In the genomic region with DNA sequence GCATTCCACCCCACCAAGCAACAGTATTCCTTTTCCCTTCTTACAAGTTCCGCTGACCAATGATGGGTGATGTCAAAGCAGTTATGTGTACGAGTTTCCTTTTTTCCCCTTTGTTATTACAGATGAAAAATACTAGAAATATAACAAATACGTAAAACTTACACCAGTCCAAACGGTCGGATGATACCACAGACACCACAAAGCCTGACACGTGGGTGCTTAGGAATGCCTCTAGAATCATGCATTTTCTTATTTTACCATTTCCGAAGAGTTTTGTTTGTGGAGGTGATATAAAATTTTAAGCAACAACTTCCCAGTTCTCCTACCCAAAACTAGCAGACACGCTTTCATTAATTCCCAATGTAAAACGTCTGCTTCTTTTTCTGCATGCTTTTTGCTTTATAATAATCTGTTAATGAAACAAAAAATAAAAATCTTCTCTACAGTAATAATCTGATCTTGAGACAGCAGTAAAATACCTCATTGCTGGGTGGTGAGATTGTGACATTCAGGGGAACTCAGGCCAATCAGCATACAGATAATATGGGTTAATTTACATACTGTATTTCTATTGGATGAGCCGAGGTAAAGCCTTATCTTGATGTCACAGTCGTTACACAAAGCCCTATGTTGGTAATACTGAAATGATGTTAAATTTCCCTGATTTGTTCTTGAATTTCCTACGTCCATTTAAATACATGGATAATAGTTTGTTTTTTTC, we compare ENCODE assay signal across 1 cellular context.
TF ChIP-seq lines count a peak whose summit lies in the region.

No MANE protein-coding gene starts in this region.

TF ChIP-seq in K562, 482 proteins besides CTCF, POLR2A, EP300 and RAD21 (continued from another document and continues in another):
- TF ChIP-seq, protein P1, sequence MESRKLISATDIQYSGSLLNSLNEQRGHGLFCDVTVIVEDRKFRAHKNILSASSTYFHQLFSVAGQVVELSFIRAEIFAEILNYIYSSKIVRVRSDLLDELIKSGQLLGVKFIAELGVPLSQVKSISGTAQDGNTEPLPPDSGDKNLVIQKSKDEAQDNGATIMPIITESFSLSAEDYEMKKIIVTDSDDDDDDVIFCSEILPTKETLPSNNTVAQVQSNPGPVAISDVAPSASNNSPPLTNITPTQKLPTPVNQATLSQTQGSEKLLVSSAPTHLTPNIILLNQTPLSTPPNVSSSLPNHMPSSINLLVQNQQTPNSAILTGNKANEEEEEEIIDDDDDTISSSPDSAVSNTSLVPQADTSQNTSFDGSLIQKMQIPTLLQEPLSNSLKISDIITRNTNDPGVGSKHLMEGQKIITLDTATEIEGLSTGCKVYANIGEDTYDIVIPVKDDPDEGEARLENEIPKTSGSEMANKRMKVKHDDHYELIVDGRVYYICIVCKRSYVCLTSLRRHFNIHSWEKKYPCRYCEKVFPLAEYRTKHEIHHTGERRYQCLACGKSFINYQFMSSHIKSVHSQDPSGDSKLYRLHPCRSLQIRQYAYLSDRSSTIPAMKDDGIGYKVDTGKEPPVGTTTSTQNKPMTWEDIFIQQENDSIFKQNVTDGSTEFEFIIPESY (CRISPR knock-in tag; IDR thresholded peaks at IDR 0.05), result no peak
- TF ChIP-seq SLC30A9 (CRISPR knock-in tag; IDR thresholded peaks at IDR 0.05) (no peak), TBP (optimal IDR thresholded peaks at IDR 0.05; ENCODE audit: low read depth, low read length) (peak; percentile 55), CBX3 (IDR thresholded peaks at IDR 0.05; ENCODE audit: borderline replicate concordance in 1 of 2, low read length in 2 of 2) (no peak), FOXM1 (IDR thresholded peaks at IDR 0.05; ENCODE audit: low read depth) (peak; percentile 78; the same call in 1 of the 2 replicates), FOXM1 (CRISPR knock-in tag; IDR thresholded peaks at IDR 0.05; ENCODE audit: low read depth) (no peak), ZNF444 (CRISPR knock-in tag; IDR thresholded peaks at IDR 0.05) (0 out of 2 replicates have a peak, but pooled peaks have one; percentile 44), NFATC3 (IDR thresholded peaks at IDR 0.05) (no peak), SRSF1 (IDR thresholded peaks at IDR 0.05; ENCODE audit: low read depth, low read length) (no peak), RFX5 (IDR thresholded peaks at IDR 0.05; ENCODE audit: low read depth, low read length) (0 out of 2 replicates have a peak, but pooled peaks have one; percentile 44), NFRKB (IDR thresholded peaks at IDR 0.05; ENCODE audit: low read depth) (0 out of 2 replicates have a peak, but pooled peaks have one; percentile 52), TEAD4 (IDR thresholded peaks at IDR 0.05; ENCODE audit: low read length) (peak; percentile 39; the same call in 1 of the 2 replicates), TEAD4 (CRISPR knock-in tag; IDR thresholded peaks at IDR 0.05; ENCODE audit: borderline replicate concordance) (no peak), MECOM (CRISPR knock-in tag; IDR thresholded peaks at IDR 0.05) (no peak), SMARCB1 (IDR thresholded peaks at IDR 0.05; ENCODE audit: insufficient read length, low read depth) (peak; percentile 84), TFAP4 (CRISPR knock-in tag; IDR thresholded peaks at IDR 0.05; ENCODE audit: borderline replicate concordance) (no peak), CHD4 (IDR thresholded peaks at IDR 0.05; ENCODE audit: insufficient read depth, insufficient replicate concordance, low read depth, low read length, poor library complexity, severe bottlenecking) (peak; percentile 35), POU5F1 (IDR thresholded peaks at IDR 0.05; ENCODE audit: borderline replicate concordance, low read depth, low read length, partially characterized antibody) (no peak), CTCFL (IDR thresholded peaks at IDR 0.05; ENCODE audit: borderline replicate concordance, insufficient read depth, low read depth, low read length, poor library complexity, severe bottlenecking) (no peak), PHF21A (IDR thresholded peaks at IDR 0.05; ENCODE audit: borderline replicate concordance, low read depth) (no peak), KAT7 (CRISPR knock-in tag; IDR thresholded peaks at IDR 0.05; ENCODE audit: borderline replicate concordance) (no peak), BRD4 (IDR thresholded peaks at IDR 0.05) (no peak), SMARCE1 (IDR thresholded peaks at IDR 0.05) (peak; percentile 58; the same call in 1 of the 2 replicates), TBL1XR1 (IDR thresholded peaks at IDR 0.05; ENCODE audit: low read length in 2 of 2) (no peak), ZNF239 (CRISPR knock-in tag; IDR thresholded peaks at IDR 0.05) (peak; percentile 41; the same call in 1 of the 2 replicates), ZFX (CRISPR knock-in tag; IDR thresholded peaks at IDR 0.05) (no peak), E2F8 (IDR thresholded peaks at IDR 0.05; ENCODE audit: low read depth, partially characterized antibody) (no peak), GABPA (tag; conservative IDR thresholded peaks at IDR 0.05; ENCODE audit: low read depth) (no peak), ZNF121 (CRISPR knock-in tag; conservative IDR thresholded peaks at IDR 0.05) (no peak), ZNF324 (CRISPR knock-in tag; IDR thresholded peaks at IDR 0.05) (no peak), SMAD4 (CRISPR knock-in tag; conservative IDR thresholded peaks at IDR 0.05) (0 out of 2 replicates have a peak, but pooled peaks have one; percentile 43), ZNF75A (CRISPR knock-in tag; IDR thresholded peaks at IDR 0.05) (peak; percentile 42; the same call in 1 of the 2 replicates), KLF1 (tag; IDR thresholded peaks at IDR 0.05) (no peak), ZSCAN32 (CRISPR knock-in tag; IDR thresholded peaks at IDR 0.05) (no peak), ZNF512 (tag; IDR thresholded peaks at IDR 0.05) (0 out of 2 replicates have a peak, but pooled peaks have one; percentile 35), STAT5A (IDR thresholded peaks at IDR 0.05; ENCODE audit: borderline replicate concordance, low read length) (0 out of 2 replicates have a peak, but pooled peaks have one; percentile 38), SMARCA4 (IDR thresholded peaks at IDR 0.05) (peak; percentile 76), ZNF316 (IDR thresholded peaks at IDR 0.05) (no peak)
- TF ChIP-seq, protein P2, sequence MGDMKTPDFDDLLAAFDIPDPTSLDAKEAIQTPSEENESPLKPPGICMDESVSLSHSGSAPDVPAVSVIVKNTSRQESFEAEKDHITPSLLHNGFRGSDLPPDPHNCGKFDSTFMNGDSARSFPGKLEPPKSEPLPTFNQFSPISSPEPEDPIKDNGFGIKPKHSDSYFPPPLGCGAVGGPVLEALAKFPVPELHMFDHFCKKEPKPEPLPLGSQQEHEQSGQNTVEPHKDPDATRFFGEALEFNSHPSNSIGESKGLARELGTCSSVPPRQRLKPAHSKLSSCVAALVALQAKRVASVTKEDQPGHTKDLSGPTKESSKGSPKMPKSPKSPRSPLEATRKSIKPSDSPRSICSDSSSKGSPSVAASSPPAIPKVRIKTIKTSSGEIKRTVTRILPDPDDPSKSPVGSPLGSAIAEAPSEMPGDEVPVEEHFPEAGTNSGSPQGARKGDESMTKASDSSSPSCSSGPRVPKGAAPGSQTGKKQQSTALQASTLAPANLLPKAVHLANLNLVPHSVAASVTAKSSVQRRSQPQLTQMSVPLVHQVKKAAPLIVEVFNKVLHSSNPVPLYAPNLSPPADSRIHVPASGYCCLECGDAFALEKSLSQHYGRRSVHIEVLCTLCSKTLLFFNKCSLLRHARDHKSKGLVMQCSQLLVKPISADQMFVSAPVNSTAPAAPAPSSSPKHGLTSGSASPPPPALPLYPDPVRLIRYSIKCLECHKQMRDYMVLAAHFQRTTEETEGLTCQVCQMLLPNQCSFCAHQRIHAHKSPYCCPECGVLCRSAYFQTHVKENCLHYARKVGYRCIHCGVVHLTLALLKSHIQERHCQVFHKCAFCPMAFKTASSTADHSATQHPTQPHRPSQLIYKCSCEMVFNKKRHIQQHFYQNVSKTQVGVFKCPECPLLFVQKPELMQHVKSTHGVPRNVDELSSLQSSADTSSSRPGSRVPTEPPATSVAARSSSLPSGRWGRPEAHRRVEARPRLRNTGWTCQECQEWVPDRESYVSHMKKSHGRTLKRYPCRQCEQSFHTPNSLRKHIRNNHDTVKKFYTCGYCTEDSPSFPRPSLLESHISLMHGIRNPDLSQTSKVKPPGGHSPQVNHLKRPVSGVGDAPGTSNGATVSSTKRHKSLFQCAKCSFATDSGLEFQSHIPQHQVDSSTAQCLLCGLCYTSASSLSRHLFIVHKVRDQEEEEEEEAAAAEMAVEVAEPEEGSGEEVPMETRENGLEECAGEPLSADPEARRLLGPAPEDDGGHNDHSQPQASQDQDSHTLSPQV (IDR thresholded peaks at IDR 0.05), result no peak
- TF ChIP-seq, protein P3, sequence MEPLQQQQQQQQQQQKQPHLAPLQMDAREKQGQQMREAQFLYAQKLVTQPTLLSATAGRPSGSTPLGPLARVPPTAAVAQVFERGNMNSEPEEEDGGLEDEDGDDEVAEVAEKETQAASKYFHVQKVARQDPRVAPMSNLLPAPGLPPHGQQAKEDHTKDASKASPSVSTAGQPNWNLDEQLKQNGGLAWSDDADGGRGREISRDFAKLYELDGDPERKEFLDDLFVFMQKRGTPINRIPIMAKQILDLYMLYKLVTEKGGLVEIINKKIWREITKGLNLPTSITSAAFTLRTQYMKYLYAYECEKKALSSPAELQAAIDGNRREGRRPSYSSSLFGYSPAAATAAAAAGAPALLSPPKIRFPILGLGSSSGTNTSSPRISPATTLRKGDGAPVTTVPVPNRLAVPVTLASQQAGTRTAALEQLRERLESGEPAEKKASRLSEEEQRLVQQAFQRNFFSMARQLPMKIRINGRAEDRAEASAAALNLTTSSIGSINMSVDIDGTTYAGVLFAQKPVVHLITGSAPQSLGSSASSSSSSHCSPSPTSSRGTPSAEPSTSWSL (CRISPR knock-in tag; IDR thresholded peaks at IDR 0.05; ENCODE audit: borderline replicate concordance), result no peak
- TF ChIP-seq, protein P4, sequence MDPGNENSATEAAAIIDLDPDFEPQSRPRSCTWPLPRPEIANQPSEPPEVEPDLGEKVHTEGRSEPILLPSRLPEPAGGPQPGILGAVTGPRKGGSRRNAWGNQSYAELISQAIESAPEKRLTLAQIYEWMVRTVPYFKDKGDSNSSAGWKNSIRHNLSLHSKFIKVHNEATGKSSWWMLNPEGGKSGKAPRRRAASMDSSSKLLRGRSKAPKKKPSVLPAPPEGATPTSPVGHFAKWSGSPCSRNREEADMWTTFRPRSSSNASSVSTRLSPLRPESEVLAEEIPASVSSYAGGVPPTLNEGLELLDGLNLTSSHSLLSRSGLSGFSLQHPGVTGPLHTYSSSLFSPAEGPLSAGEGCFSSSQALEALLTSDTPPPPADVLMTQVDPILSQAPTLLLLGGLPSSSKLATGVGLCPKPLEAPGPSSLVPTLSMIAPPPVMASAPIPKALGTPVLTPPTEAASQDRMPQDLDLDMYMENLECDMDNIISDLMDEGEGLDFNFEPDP (CRISPR knock-in tag; IDR thresholded peaks at IDR 0.05), result 0 out of 2 replicates have a peak, but pooled peaks have one; percentile 27
- TF ChIP-seq, protein P5, sequence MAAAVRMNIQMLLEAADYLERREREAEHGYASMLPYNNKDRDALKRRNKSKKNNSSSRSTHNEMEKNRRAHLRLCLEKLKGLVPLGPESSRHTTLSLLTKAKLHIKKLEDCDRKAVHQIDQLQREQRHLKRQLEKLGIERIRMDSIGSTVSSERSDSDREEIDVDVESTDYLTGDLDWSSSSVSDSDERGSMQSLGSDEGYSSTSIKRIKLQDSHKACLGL (CRISPR knock-in tag; IDR thresholded peaks at IDR 0.05; ENCODE audit: borderline replicate concordance, poor library complexity, severe bottlenecking), result no peak
